8 cellular contexts compared by ENCODE assay signal in the genomic region with DNA sequence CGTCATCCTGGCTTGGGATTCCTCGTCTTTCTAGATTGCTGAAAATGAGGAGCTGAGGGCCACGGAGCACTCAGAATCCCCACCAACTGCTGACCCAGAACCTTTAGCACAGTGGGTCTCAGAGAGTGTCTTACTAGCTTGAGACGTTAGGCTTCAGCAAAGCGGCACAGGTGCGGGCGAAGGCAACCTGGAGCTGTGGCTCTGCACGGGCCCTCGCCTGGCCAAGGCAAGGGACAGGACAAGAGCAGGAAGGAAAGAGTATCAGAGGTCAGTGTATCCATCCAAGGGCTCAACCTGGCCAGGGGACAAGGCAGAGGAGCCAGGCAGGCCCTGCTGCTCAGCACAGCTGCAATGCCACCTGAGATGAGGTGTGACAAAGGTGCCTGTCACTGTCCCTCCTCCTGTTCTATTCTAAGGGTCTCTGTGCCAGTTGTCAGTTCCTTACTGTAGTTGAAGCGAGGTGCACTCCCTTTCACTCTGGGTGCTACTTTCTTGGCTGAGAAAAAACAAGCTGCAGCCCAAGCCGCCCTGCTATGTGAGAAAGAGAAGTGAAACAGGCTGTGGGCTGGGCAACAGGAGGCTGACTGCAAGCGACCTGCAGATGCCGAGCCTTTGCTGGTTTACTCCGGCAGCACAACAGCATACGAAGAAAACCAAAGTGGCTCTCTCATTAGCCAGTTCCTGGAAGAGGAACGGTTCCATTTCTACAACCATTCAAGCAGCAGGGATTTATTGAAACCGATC. TPM values are rescaled to one million over a fixed set of nuclear protein-coding genes. Genes with fewer than 3 reads are reported as not detected.
DNase-seq lines count a peak whose midpoint lies in the region; ATAC-seq and TF ChIP-seq lines count a peak whose summit lies in the region.

No MANE protein-coding gene starts in this region.

- H3K27me3 Mint-ChIP-seq in T-helper 1 cell treated with Interleukin-12 subunit alpha and Interleukin-12 subunit beta and Interleukin-4 antibody, amounts not matched to agents 30 μg/mL and 1 μg/mL, for 36 hours (ENCODE audit: low read depth), result no peaks in the 10 kb centered on the region
- peaks cover 20% of the 10 kb centered on the region for H3K27me3 Mint-ChIP-seq in osteocyte (ENCODE audit: unreplicated experiment)

- intact Hi-C loops in left colon (cut with DNase I, micrococcal nuclease), result no loop called here

- H3K4me1 Mint-ChIP-seq in T-helper 1 cell treated with Interleukin-12 subunit alpha and Interleukin-12 subunit beta and Interleukin-4 antibody, amounts not matched to agents 30 μg/mL and 1 μg/mL, for 36 hours (ENCODE audit: low read depth), result peaks cover 75% of the 10 kb centered on the region
- H3K4me1 Mint-ChIP-seq in osteocyte (ENCODE audit: unreplicated experiment), result no peaks in the 10 kb centered on the region

- ATAC-seq in GM19023 (IDR thresholded peaks at IDR 0.05; ENCODE audit: unreplicated experiment), result peak; percentile 87
- ATAC-seq in HG02938 (IDR thresholded peaks at IDR 0.05; ENCODE audit: unreplicated experiment), result peak; percentile 85
- no peak for ATAC-seq in left colon

- peak overlapping the region; percentile 65 for H3K4me3 Mint-ChIP-seq in T-helper 1 cell treated with Interleukin-12 subunit alpha and Interleukin-12 subunit beta and Interleukin-4 antibody, amounts not matched to agents 30 μg/mL and 1 μg/mL, for 36 hours
- H3K4me3 Mint-ChIP-seq in osteocyte (ENCODE audit: unreplicated experiment), result no peak overlapping the region

- DNase-seq in left colon, result peak; percentile 50 to 61
- no peak for DNase-seq in AG08395 (ENCODE audit: low spot score)
- no peak for DNase-seq in NCI-H1436 (lab: John Stamatoyannopoulos, UW)
- DNase-seq in osteocyte (ENCODE audit: extremely low spot score, unreplicated experiment), result no peak
- DNase-seq in NCI-H524 (lab: John Stamatoyannopoulos, UW), result no peak

- no peaks in the 10 kb centered on the region for H3K9me3 Mint-ChIP-seq in T-helper 1 cell treated with Interleukin-12 subunit alpha and Interleukin-12 subunit beta and Interleukin-4 antibody, amounts not matched to agents 30 μg/mL and 1 μg/mL, for 36 hours
- H3K9me3 Mint-ChIP-seq in osteocyte (ENCODE audit: unreplicated experiment), result no peaks in the 10 kb centered on the region

- H3K36me3 Mint-ChIP-seq in T-helper 1 cell treated with Interleukin-12 subunit alpha and Interleukin-12 subunit beta and Interleukin-4 antibody, amounts not matched to agents 30 μg/mL and 1 μg/mL, for 36 hours (ENCODE audit: low read depth), result peaks cover 4% of the 10 kb centered on the region
- no peaks in the 10 kb centered on the region for H3K36me3 Mint-ChIP-seq in osteocyte (ENCODE audit: unreplicated experiment)

- no peak for TF ChIP-seq CTCF in osteocyte (IDR thresholded peaks at IDR 0.05)

- H3K27ac Mint-ChIP-seq in T-helper 1 cell treated with Interleukin-12 subunit alpha and Interleukin-12 subunit beta and Interleukin-4 antibody, amounts not matched to agents 30 μg/mL and 1 μg/mL, for 36 hours, result peak overlapping the region; percentile 96
- H3K27ac Mint-ChIP-seq in osteocyte (ENCODE audit: unreplicated experiment), result no peak overlapping the region

RNA-seq across cellular contexts. Expression of a gene that starts 33.3 kb away (rescaled TPM):
- total RNA-seq in left colon, result 10 to 100 TPM; 31.8 to 33.4 TPM
- 7.2 and 8.8 TPM in 2 replicates for total RNA-seq in osteocyte

Comparison
In these comparisons a context has a peak if more than half of its experiments do, and no peak if none do; other contexts are left out.
1. DNase-seq: peak in left colon (2 of 2); none in AG08395 (single experiment), NCI-H1436 (single experiment), osteocyte (single experiment) and NCI-H524 (0 of 2).